ENCODE assay signal across 7 cellular contexts in the genomic region with DNA sequence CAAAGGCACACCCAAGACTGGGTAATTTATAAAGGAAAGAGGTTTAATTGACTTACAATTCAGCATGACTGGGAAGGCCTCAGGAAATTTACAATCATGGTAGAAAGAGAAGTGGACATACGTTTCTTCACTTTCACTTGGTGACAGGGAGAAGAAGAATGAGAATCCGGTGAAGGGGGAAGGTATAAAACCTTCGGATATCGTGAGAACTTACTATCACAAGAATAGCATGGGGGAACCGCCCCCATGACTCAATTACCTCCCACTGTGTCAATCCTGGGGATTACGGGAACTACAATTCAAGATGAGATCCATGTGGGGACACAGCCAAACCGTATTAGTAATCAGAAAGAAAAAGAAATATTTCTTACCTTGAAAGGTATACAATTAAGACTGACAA.
"Had no signal": no experiment of that assay in that cellular context is flagged by ENCODE, and none has a peak within 500 bp of the region (broad histone marks: within the 10 kb centered on the region; RNA-seq: fewer than 3 reads in every experiment).

No MANE protein-coding gene starts in this region.

- DNase-seq: GM23248, GOT3, H9, HCEC 1CT, IMR-90, KG1 had no signal

- H3K4me3 ChIP-seq: GM23248, K562 had no signal

- H3K27ac ChIP-seq: GM23248 had no signal

- H3K27ac Mint-ChIP-seq: H9 had no signal

- ATAC-seq: K562 had no signal

- H3K4me3 Mint-ChIP-seq: H9 had no signal

- H3K4me1 Mint-ChIP-seq: H9 had no signal

- H3K9me3 Mint-ChIP-seq: H9 had no signal
